ENCODE assay signal across 8 cellular contexts in the genomic region with DNA sequence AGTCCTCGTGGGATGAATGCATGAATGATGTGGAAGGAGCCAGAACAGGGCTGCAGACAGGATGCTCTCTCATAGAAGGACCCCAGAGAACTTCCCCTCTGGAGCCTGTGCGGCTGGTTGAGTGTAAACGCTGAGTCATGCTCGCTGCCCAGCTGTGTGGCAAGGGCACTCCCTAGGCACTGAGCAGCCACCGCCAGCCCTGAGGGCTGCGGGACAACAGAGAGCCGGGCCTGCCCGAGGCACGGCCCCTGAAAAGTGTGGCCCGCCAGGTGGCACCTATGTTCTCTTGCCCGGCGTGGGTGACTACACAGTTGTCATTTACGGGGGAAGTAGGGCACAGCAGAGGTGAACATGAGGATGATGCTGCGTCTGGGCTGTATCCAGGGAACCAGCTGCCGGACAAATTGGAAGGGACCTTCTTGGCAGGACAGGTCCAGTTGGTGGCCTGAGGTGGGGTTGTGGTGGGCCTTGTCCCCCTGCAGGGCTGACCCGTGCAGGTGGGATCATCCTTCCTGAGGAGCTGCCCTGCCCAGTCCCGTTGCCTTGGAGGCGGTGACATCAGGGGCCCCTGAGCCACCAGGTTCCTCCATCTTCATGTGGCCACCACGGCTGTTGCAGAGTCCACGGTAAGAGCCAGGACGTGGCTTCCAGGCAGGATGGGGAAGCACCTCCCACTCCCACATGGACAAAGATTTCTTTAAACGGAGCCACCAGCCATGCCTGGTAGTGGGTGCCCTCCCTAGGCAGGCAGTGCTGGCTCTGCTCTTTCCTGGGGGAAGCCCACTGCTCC.
A peak's percentile ranks its signal among the peaks of the same experiment; 100 is the strongest.
DNase-seq lines count a peak whose midpoint lies in the region; ATAC-seq and TF ChIP-seq lines count a peak whose summit lies in the region.

No MANE protein-coding gene starts in this region.

- peaks cover 8% of the 10 kb centered on the region for H3K4me1 ChIP-seq in osteoblast (ENCODE audit: insufficient read depth, low read length)

- H3K4me2 ChIP-seq in osteoblast (ENCODE audit: insufficient read depth, low read length), result peak overlapping the region; percentile 28

- DNase-seq in EH (ENCODE audit: low read depth), result peak; percentile 30
- DNase-seq in MV-4-11 (lab: John Stamatoyannopoulos, UW), result peak; percentile 72
- peak in 45 of 61 donors; percentile 10 to 69 (median 37) for DNase-seq in caudate nucleus (lab: John Stamatoyannopoulos, UW)
- peak; percentile 94 for DNase-seq in osteoblast (ENCODE audit: insufficient read length, low spot score, missing footprints)
- no peak for DNase-seq in T1000 (lab: John Stamatoyannopoulos, UW)
- no peak for DNase-seq in activated T-cell treated with anti-CD3 and anti-CD28 coated beads, Interleukin-2, amount 50 U/mL, for 1 hour
- no peak for DNase-seq in G401 (ENCODE audit: low spot score)

- H3K79me2 ChIP-seq in osteoblast (ENCODE audit: insufficient read depth, low read length), result no peaks in the 10 kb centered on the region

- H3K27me3 ChIP-seq in osteoblast (ENCODE audit: insufficient read depth, low read length), result peaks cover 34% of the 10 kb centered on the region

- no peaks in the 10 kb centered on the region for H3K36me3 ChIP-seq in osteoblast (ENCODE audit: insufficient read depth, low read length)

- H3K27ac ChIP-seq in caudate nucleus (ENCODE audit: low read depth, low read length), result no peak overlapping the region
- H3K27ac ChIP-seq in osteoblast (ENCODE audit: low read depth, low read length), result no peak overlapping the region

- H3K4me3 ChIP-seq in osteoblast (ENCODE audit: insufficient read depth, low read length), result no peak overlapping the region

- no peak overlapping the region for H2AFZ ChIP-seq in osteoblast (ENCODE audit: low read length)

- TF ChIP-seq CTCF in osteoblast (IDR thresholded peaks at IDR 0.05; ENCODE audit: extremely low read depth, low read depth, low read length), result no peak

- ATAC-seq in HG03097 (IDR thresholded peaks at IDR 0.05; ENCODE audit: low FRiP score, unreplicated experiment), result no peak

- in situ Hi-C loops in G401 (cut with HindIII; ENCODE audit: low sequenced_read_pairs), result no loop called here

- no peaks in the 10 kb centered on the region for H4K20me1 ChIP-seq in osteoblast (ENCODE audit: insufficient read depth, low read length)

- H3K9me3 ChIP-seq in osteoblast (ENCODE audit: low read depth, low read length), result no peaks in the 10 kb centered on the region

Comparison
In these comparisons a context has a peak if more than half of its experiments do, and no peak if none do; other contexts are left out.
1. DNase-seq: peak in EH (single experiment), MV-4-11 (single experiment), caudate nucleus (45 of 61) and osteoblast (single experiment); none in T1000 (single experiment), activated T-cell treated with anti-CD3 and anti-CD28 coated beads, Interleukin-2, amount 50 U/mL, for 1 hour (single experiment) and G401 (single experiment).